ENCODE assay signal across 1 cellular context in genomic region chr13:84265365-84265764, GRCh38.
TF ChIP-seq lines count a peak whose summit lies in the region.

No MANE protein-coding gene starts in this region.

TF ChIP-seq in GM23338, 12 proteins besides CTCF, POLR2A, EP300 and RAD21 (continued from another document):
- TF ChIP-seq POLR2AphosphoS5 (IDR thresholded peaks at IDR 0.05; ENCODE audit: low read depth) (no peak), ZNF331 (CRISPR knock-in tag; IDR thresholded peaks at IDR 0.05; ENCODE audit: low read depth) (no peak), CREB1 (CRISPR knock-in tag; IDR thresholded peaks at IDR 0.05; ENCODE audit: low read depth) (no peak), NANOG (IDR thresholded peaks at IDR 0.05; ENCODE audit: borderline replicate concordance) (no peak), STAT1 (IDR thresholded peaks at IDR 0.05; ENCODE audit: unreplicated experiment) (no peak)
TF ChIP-seq in GM23338: peak in this region for 0.
